Comparison of ENCODE assay signal across 1 cellular context in genomic region chr2:204544961-204545860, GRCh38.
TF ChIP-seq lines count a peak whose summit lies in the region.

A gene with protein sequence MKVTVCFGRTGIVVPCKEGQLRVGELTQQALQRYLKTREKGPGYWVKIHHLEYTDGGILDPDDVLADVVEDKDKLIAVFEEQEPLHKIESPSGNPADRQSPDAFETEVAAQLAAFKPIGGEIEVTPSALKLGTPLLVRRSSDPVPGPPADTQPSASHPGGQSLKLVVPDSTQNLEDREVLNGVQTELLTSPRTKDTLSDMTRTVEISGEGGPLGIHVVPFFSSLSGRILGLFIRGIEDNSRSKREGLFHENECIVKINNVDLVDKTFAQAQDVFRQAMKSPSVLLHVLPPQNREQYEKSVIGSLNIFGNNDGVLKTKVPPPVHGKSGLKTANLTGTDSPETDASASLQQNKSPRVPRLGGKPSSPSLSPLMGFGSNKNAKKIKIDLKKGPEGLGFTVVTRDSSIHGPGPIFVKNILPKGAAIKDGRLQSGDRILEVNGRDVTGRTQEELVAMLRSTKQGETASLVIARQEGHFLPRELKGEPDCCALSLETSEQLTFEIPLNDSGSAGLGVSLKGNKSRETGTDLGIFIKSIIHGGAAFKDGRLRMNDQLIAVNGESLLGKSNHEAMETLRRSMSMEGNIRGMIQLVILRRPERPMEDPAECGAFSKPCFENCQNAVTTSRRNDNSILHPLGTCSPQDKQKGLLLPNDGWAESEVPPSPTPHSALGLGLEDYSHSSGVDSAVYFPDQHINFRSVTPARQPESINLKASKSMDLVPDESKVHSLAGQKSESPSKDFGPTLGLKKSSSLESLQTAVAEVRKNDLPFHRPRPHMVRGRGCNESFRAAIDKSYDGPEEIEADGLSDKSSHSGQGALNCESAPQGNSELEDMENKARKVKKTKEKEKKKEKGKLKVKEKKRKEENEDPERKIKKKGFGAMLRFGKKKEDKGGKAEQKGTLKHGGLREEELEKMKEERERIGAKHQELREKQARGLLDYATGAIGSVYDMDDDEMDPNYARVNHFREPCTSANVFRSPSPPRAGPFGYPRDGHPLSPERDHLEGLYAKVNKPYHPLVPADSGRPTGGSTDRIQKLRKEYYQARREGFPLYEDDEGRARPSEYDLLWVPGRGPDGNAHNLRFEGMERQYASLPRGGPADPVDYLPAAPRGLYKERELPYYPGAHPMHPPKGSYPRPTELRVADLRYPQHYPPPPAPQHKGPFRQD (N-terminal part only) (plus strand): TSS chr2:204545475. CDS start chr2:204546000, 525 bp downstream.

TF ChIP-seq in HEK293, 187 proteins besides CTCF, POLR2A, EP300 and RAD21 (continued from another document and continues in another):
- TF ChIP-seq, protein P1, sequence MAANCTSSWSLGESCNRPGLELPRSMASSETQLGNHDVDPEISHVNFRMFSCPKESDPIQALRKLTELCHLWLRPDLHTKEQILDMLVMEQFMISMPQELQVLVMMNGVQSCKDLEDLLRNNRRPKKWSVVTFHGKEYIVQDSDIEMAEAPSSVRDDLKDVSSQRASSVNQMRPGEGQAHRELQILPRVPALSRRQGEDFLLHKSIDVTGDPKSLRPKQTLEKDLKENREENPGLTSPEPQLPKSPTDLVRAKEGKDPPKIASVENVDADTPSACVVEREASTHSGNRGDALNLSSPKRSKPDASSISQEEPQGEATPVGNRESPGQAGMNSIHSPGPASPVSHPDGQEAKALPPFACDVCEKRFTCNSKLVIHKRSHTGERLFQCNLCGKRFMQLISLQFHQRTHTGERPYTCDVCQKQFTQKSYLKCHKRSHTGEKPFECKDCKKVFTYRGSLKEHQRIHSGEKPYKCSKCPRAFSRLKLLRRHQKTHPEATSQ (tag by site-specific recombination; IDR thresholded peaks at IDR 0.05), result no peak
- TF ChIP-seq SCRT1 (tag by site-specific recombination; IDR thresholded peaks at IDR 0.05; ENCODE audit: borderline replicate concordance) (no peak), TSHZ1 (tag by site-specific recombination; IDR thresholded peaks at IDR 0.05; ENCODE audit: borderline replicate concordance) (no peak), KLF9 (tag by site-specific recombination; IDR thresholded peaks at IDR 0.05; ENCODE audit: low read depth) (peak; percentile 64), ZNF121 (tag by site-specific recombination; IDR thresholded peaks at IDR 0.05) (no peak), GFI1B (tag by site-specific recombination; IDR thresholded peaks at IDR 0.05) (no peak), ZNF214 (tag by site-specific recombination; IDR thresholded peaks at IDR 0.05; ENCODE audit: borderline replicate concordance) (no peak), GLIS1 (tag by site-specific recombination; IDR thresholded peaks at IDR 0.05) (no peak), ZNF16 (tag by site-specific recombination; IDR thresholded peaks at IDR 0.05; ENCODE audit: low read depth) (no peak), REPIN1 (tag by site-specific recombination; IDR thresholded peaks at IDR 0.05; ENCODE audit: low read depth) (no peak), ZFP41 (tag by site-specific recombination; IDR thresholded peaks at IDR 0.05; ENCODE audit: borderline replicate concordance) (no peak), ZBTB10 (tag by site-specific recombination; IDR thresholded peaks at IDR 0.05) (no peak), ZNF202 (tag by site-specific recombination; IDR thresholded peaks at IDR 0.05; ENCODE audit: borderline replicate concordance) (no peak), MYNN (tag by site-specific recombination; IDR thresholded peaks at IDR 0.05; ENCODE audit: borderline replicate concordance) (no peak), ZNF830 (tag by site-specific recombination; IDR thresholded peaks at IDR 0.05; ENCODE audit: low read depth) (no peak), ZBTB26 (tag by site-specific recombination; optimal IDR thresholded peaks at IDR 0.05) (peak; percentile 38), ZNF221 (tag by site-specific recombination; IDR thresholded peaks at IDR 0.05; ENCODE audit: borderline replicate concordance) (no peak), ZNF2 (tag by site-specific recombination; IDR thresholded peaks at IDR 0.05) (no peak), ZNF350 (tag by site-specific recombination; IDR thresholded peaks at IDR 0.05) (no peak), KLF16 (tag by site-specific recombination; IDR thresholded peaks at IDR 0.05) (peak; percentile 32; the same call in 1 of the 2 replicates), KLF1 (tag by site-specific recombination; IDR thresholded peaks at IDR 0.05) (peak; percentile 36; the same call in 1 of the 2 replicates), ZNF549 (tag by site-specific recombination; IDR thresholded peaks at IDR 0.05) (no peak), ZNF561 (tag by site-specific recombination; IDR thresholded peaks at IDR 0.05; ENCODE audit: borderline replicate concordance) (no peak), ZNF560 (tag by site-specific recombination; IDR thresholded peaks at IDR 0.05; ENCODE audit: borderline replicate concordance) (no peak), ZNF423 (tag by site-specific recombination; IDR thresholded peaks at IDR 0.05) (peak; percentile 59; the same call in 1 of the 2 replicates), OVOL3 (tag by site-specific recombination; IDR thresholded peaks at IDR 0.05) (no peak), ZBTB21 (tag by site-specific recombination; IDR thresholded peaks at IDR 0.05) (no peak), ZNF292 (tag by site-specific recombination; IDR thresholded peaks at IDR 0.05; ENCODE audit: borderline replicate concordance, low read depth) (no peak), SP2 (tag by site-specific recombination; IDR thresholded peaks at IDR 0.05) (no peak), ZSCAN4 (tag by site-specific recombination; IDR thresholded peaks at IDR 0.05) (no peak), ZNF610 (tag by site-specific recombination; IDR thresholded peaks at IDR 0.05; ENCODE audit: borderline replicate concordance) (no peak), ZBTB1 (tag by site-specific recombination; IDR thresholded peaks at IDR 0.05) (no peak), ZNF341 (tag by site-specific recombination; IDR thresholded peaks at IDR 0.05; ENCODE audit: low read depth) (peak; percentile 86), ZNF24 (tag by site-specific recombination; IDR thresholded peaks at IDR 0.05) (no peak), ZNF335 (tag by site-specific recombination; conservative IDR thresholded peaks at IDR 0.05) (peak; percentile 61; the same call in 1 of the 2 replicates), EGR2 (tag by site-specific recombination; IDR thresholded peaks at IDR 0.05; ENCODE audit: low read depth) (0 out of 2 replicates have a peak, but pooled peaks have one; percentile 10), ZFHX2 (tag by site-specific recombination; conservative IDR thresholded peaks at IDR 0.05) (peak; percentile 62), MZF1 (tag by site-specific recombination; IDR thresholded peaks at IDR 0.05; ENCODE audit: borderline replicate concordance) (0 out of 2 replicates have a peak, but pooled peaks have one; percentile 24)
- TF ChIP-seq, protein P2, sequence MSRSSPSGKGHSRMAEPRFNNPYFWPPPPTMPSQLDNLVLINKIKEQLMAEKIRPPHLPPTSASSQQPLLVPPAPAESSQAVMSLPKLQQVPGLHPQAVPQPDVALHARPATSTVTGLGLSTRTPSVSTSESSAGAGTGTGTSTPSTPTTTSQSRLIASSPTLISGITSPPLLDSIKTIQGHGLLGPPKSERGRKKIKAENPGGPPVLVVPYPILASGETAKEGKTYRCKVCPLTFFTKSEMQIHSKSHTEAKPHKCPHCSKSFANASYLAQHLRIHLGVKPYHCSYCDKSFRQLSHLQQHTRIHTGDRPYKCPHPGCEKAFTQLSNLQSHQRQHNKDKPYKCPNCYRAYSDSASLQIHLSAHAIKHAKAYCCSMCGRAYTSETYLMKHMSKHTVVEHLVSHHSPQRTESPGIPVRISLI (tag by site-specific recombination; IDR thresholded peaks at IDR 0.05), result no peak
- TF ChIP-seq, protein P3, sequence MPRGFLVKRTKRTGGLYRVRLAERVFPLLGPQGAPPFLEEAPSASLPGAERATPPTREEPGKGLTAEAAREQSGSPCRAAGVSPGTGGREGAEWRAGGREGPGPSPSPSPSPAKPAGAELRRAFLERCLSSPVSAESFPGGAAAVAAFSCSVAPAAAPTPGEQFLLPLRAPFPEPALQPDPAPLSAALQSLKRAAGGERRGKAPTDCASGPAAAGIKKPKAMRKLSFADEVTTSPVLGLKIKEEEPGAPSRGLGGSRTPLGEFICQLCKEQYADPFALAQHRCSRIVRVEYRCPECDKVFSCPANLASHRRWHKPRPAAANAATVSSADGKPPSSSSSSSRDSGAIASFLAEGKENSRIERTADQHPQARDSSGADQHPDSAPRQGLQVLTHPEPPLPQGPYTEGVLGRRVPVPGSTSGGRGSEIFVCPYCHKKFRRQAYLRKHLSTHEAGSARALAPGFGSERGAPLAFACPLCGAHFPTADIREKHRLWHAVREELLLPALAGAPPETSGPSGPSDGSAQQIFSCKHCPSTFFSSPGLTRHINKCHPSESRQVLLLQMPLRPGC (tag by site-specific recombination; IDR thresholded peaks at IDR 0.05), result no peak
- TF ChIP-seq, protein P4, sequence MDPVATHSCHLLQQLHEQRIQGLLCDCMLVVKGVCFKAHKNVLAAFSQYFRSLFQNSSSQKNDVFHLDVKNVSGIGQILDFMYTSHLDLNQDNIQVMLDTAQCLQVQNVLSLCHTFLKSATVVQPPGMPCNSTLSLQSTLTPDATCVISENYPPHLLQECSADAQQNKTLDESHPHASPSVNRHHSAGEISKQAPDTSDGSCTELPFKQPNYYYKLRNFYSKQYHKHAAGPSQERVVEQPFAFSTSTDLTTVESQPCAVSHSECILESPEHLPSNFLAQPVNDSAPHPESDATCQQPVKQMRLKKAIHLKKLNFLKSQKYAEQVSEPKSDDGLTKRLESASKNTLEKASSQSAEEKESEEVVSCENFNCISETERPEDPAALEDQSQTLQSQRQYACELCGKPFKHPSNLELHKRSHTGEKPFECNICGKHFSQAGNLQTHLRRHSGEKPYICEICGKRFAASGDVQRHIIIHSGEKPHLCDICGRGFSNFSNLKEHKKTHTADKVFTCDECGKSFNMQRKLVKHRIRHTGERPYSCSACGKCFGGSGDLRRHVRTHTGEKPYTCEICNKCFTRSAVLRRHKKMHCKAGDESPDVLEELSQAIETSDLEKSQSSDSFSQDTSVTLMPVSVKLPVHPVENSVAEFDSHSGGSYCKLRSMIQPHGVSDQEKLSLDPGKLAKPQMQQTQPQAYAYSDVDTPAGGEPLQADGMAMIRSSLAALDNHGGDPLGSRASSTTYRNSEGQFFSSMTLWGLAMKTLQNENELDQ (tag by site-specific recombination; IDR thresholded peaks at IDR 0.05; ENCODE audit: low read depth), result no peak
